Comparison of ENCODE assay signal across 8 cellular contexts in genomic region chr19:51107406-51108065, GRCh38. TPM values are rescaled to one million over a fixed set of nuclear protein-coding genes. Genes with fewer than 3 reads are reported as not detected.
DNase-seq lines count a peak whose midpoint lies in the region; ATAC-seq and TF ChIP-seq lines count a peak whose summit lies in the region.

No MANE protein-coding gene starts in this region.

- peak overlapping the region; percentile 93 for H3K4me3 Mint-ChIP-seq in T-helper 1 cell treated with Interleukin-12 subunit alpha and Interleukin-12 subunit beta and Interleukin-4 antibody, amounts not matched to agents 30 μg/mL and 1 μg/mL, for 36 hours
- H3K4me3 Mint-ChIP-seq in natural killer cell treated with Interleukin-12 subunit alpha and Interleukin-12 subunit beta and Interleukin-15 and Interleukin-18, amount 100 ng/mL, for 72 hours = peak overlapping the region; percentile 91

- peaks cover 10% of the 10 kb centered on the region for H3K4me1 ChIP-seq in PC-9 (replicated peaks; ENCODE audit: insufficient read depth)
- H3K4me1 ChIP-seq in effector memory CD4-positive, alpha-beta T cell (ENCODE audit: control insufficient read depth, insufficient read depth, low read length, poor library complexity, severe bottlenecking) = peaks cover 22% of the 10 kb centered on the region

- DNase-seq in T-helper 1 cell (no peak), PC-9 (no peak), NOMO-1 treated with DMSO at 0.1 percent for 48 hours (lab: John Stamatoyannopoulos, UW; ENCODE audit: unreplicated experiment) (no peak)
- no peak for DNase-seq in effector memory CD4-positive, alpha-beta T cell
- DNase-seq in natural killer cell treated with Interleukin-12 subunit alpha and Interleukin-12 subunit beta and Interleukin-15 and Interleukin-18, amount 100 ng/mL, for 72 hours (ENCODE audit: low spot score) = no peak

- H3K9me2 ChIP-seq in PC-9 (ENCODE audit: insufficient read depth) = no peaks in the 10 kb centered on the region

- BruUV-seq in PC-9 (replicated peaks; lab: Mats Ljungman, UMichigan) = TSS peak; percentile 54

- H3K27me3 Mint-ChIP-seq in T-helper 1 cell treated with Interleukin-12 subunit alpha and Interleukin-12 subunit beta and Interleukin-4 antibody, amounts not matched to agents 30 μg/mL and 1 μg/mL, for 36 hours (ENCODE audit: low read depth) = no peaks in the 10 kb centered on the region
- H3K27me3 Mint-ChIP-seq in natural killer cell treated with Interleukin-12 subunit alpha and Interleukin-12 subunit beta and Interleukin-15 and Interleukin-18, amount 100 ng/mL, for 72 hours = no peaks in the 10 kb centered on the region

- peak overlapping the region; percentile 86 for H2AFZ ChIP-seq in PC-9

- no peaks in the 10 kb centered on the region for H3K9me3 ChIP-seq in PC-9 (ENCODE audit: insufficient read depth, low read depth)
- no peaks in the 10 kb centered on the region for H3K9me3 ChIP-seq in effector memory CD4-positive, alpha-beta T cell (ENCODE audit: control insufficient read depth, low read length)

- H3K27me3 ChIP-seq in PC-9 (ENCODE audit: insufficient read depth, low read depth) = peaks cover 19% of the 10 kb centered on the region
- H3K27me3 ChIP-seq in effector memory CD4-positive, alpha-beta T cell (replicated peaks; ENCODE audit: control insufficient read depth, insufficient read depth, low read length, poor library complexity, severe bottlenecking) = no peaks in the 10 kb centered on the region

- peaks cover 8% of the 10 kb centered on the region; the same call in 1 of the 2 replicates for H3K36me3 ChIP-seq in PC-9 (ENCODE audit: low read depth)
- peaks cover 12% of the 10 kb centered on the region for H3K36me3 ChIP-seq in effector memory CD4-positive, alpha-beta T cell (ENCODE audit: control insufficient read depth, insufficient read depth, low read length)

- intact Hi-C loops in PC-9 (cut with micrococcal nuclease; ENCODE audit: unreplicated experiment) = no loop called here

- no peak for TF ChIP-seq CTCF in PC-9 (conservative IDR thresholded peaks at IDR 0.05)

- H4K20me1 ChIP-seq in PC-9 (ENCODE audit: insufficient read depth) = 0 out of 2 replicates have a peak, but pooled peaks cover 6% of the 10 kb centered on the region

- H3K79me2 ChIP-seq in PC-9 (ENCODE audit: low read depth) = peaks cover 23% of the 10 kb centered on the region

- H3F3A ChIP-seq in PC-9 (ENCODE audit: insufficient read depth, low read depth) = peaks cover 9% of the 10 kb centered on the region

- ATAC-seq in natural killer cell treated with Interleukin-12 subunit alpha and Interleukin-12 subunit beta and Interleukin-15 and Interleukin-18, amount 100 ng/mL, for 72 hours = no peak
- no peak for ATAC-seq in HG03565 (IDR thresholded peaks at IDR 0.05; ENCODE audit: unreplicated experiment)
- ATAC-seq in GM19023 (IDR thresholded peaks at IDR 0.05; ENCODE audit: unreplicated experiment) = no peak

- peaks cover 28% of the 10 kb centered on the region for H3K4me1 Mint-ChIP-seq in T-helper 1 cell treated with Interleukin-12 subunit alpha and Interleukin-12 subunit beta and Interleukin-4 antibody, amounts not matched to agents 30 μg/mL and 1 μg/mL, for 36 hours (ENCODE audit: low read depth)
- peaks cover 40 to 42% of the 10 kb centered on the region in 2 donors for H3K4me1 Mint-ChIP-seq in natural killer cell treated with Interleukin-12 subunit alpha and Interleukin-12 subunit beta and Interleukin-15 and Interleukin-18, amount 100 ng/mL, for 72 hours (ENCODE audit: low read depth in 2 of 2)

- no peaks in the 10 kb centered on the region for H3K9me3 Mint-ChIP-seq in T-helper 1 cell treated with Interleukin-12 subunit alpha and Interleukin-12 subunit beta and Interleukin-4 antibody, amounts not matched to agents 30 μg/mL and 1 μg/mL, for 36 hours
- H3K9me3 Mint-ChIP-seq in natural killer cell treated with Interleukin-12 subunit alpha and Interleukin-12 subunit beta and Interleukin-15 and Interleukin-18, amount 100 ng/mL, for 72 hours = no peaks in the 10 kb centered on the region

- peak overlapping the region; percentile 36; the same call in 1 of the 2 replicates for H3K27ac ChIP-seq in PC-9
- peak overlapping the region; percentile 73 for H3K27ac ChIP-seq in effector memory CD4-positive, alpha-beta T cell (ENCODE audit: insufficient read depth, low read length, poor library complexity, severe bottlenecking)

- H3K4me3 ChIP-seq in PC-9 = peak overlapping the region; percentile 79
- H3K4me3 ChIP-seq in effector memory CD4-positive, alpha-beta T cell (ENCODE audit: insufficient read depth, low read depth, low read length, poor library complexity, severe bottlenecking) = peak overlapping the region; percentile 62

- peaks cover 21% of the 10 kb centered on the region for H3K36me3 Mint-ChIP-seq in T-helper 1 cell treated with Interleukin-12 subunit alpha and Interleukin-12 subunit beta and Interleukin-4 antibody, amounts not matched to agents 30 μg/mL and 1 μg/mL, for 36 hours (ENCODE audit: low read depth)
- H3K36me3 Mint-ChIP-seq in natural killer cell treated with Interleukin-12 subunit alpha and Interleukin-12 subunit beta and Interleukin-15 and Interleukin-18, amount 100 ng/mL, for 72 hours = peaks cover 14% of the 10 kb centered on the region

- POLR2A ChIA-PET in PC-9 (lab: Charles Lee; ENCODE audit: unreplicated experiment) = interaction anchor here (1.1 kb wide), 1 partner anchor 87 kb away, joined by 3 read pairs; no protein-coding TSS in a partner anchor

- CTCF ChIA-PET in PC-9 (lab: Charles Lee) = no interaction called here

- H3K27ac Mint-ChIP-seq in T-helper 1 cell treated with Interleukin-12 subunit alpha and Interleukin-12 subunit beta and Interleukin-4 antibody, amounts not matched to agents 30 μg/mL and 1 μg/mL, for 36 hours = peak overlapping the region; percentile 92
- peak overlapping the region; percentile 80 to 96 for H3K27ac Mint-ChIP-seq in natural killer cell treated with Interleukin-12 subunit alpha and Interleukin-12 subunit beta and Interleukin-15 and Interleukin-18, amount 100 ng/mL, for 72 hours

- H3K4me2 ChIP-seq in PC-9 = peak overlapping the region; percentile 93

RNA-seq across cellular contexts. Expression of gene CTU1, which starts 0.7 kb away (rescaled TPM):
- total RNA-seq in PC-9 (2021) = 7.2 and 12.6 TPM in 2 replicates
- 10 to 100 TPM in 1 of 2 donors, 1 to 10 TPM in 1; 8.1 to 15.4 TPM for total RNA-seq in natural killer cell treated with Interleukin-12 subunit alpha and Interleukin-12 subunit beta and Interleukin-15 and Interleukin-18, amount 100 ng/mL, for 72 hours

RNA-seq across cellular contexts. Expression of gene SIGLEC9, which starts 17.2 kb away (rescaled TPM):
- not detected in 2 replicates for total RNA-seq in PC-9 (2021)
- 1 to 10 TPM in 1 of 2 donors, under 1 TPM in 1; 0.69 to 1.1 TPM for total RNA-seq in natural killer cell treated with Interleukin-12 subunit alpha and Interleukin-12 subunit beta and Interleukin-15 and Interleukin-18, amount 100 ng/mL, for 72 hours

RNA-seq across cellular contexts. Expression of gene KLK14, which starts 24.8 kb away (rescaled TPM):
- 0.35 and 0.57 TPM in 2 replicates for total RNA-seq in PC-9 (2021)
- 1 to 10 TPM in 1 of 2 donors, under 1 TPM in 1; 0.50 to 2.2 TPM for total RNA-seq in natural killer cell treated with Interleukin-12 subunit alpha and Interleukin-12 subunit beta and Interleukin-15 and Interleukin-18, amount 100 ng/mL, for 72 hours

RNA-seq across cellular contexts. Expression of gene SIGLEC7, which starts 34.6 kb away (rescaled TPM):
- not detected in 2 replicates for total RNA-seq in PC-9 (2021)
- 1 to 10 TPM; 7.9 to 8.7 TPM for total RNA-seq in natural killer cell treated with Interleukin-12 subunit alpha and Interleukin-12 subunit beta and Interleukin-15 and Interleukin-18, amount 100 ng/mL, for 72 hours

RNA-seq across cellular contexts. Expression of gene KLK13, which starts 42.6 kb away (rescaled TPM):
- total RNA-seq in PC-9 (2021) = not detected in 2 replicates
- total RNA-seq in natural killer cell treated with Interleukin-12 subunit alpha and Interleukin-12 subunit beta and Interleukin-15 and Interleukin-18, amount 100 ng/mL, for 72 hours = not detected
